ENCODE assay signal across 27 cellular contexts in the genomic region with DNA sequence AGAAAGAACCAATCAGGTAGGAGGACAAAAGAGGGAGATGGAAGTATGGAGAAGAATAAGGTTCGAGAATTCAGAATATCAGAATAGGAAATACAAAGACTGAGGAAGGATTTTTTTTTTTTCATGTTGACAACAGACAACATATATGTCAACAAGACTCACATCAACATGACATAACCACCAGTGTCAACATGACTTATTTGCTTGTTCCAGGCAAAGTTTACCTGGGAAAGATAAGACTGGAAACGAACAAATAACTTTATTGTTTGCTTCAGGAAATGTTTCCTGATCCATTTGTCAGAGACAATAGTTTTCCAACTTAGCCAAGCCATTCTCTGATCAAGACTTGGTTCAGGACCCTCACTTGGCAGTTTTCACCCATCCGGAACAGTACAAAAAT.
"Had no signal": no experiment of that assay in that cellular context is flagged by ENCODE, and none has a peak within 500 bp of the region (broad histone marks: within the 10 kb centered on the region; RNA-seq: fewer than 3 reads in every experiment).

No MANE protein-coding gene starts in this region.

- H3K27ac ChIP-seq: colonic mucosa, esophagus squamous epithelium, heart right ventricle, left ventricle myocardium inferior, lower lobe of right lung, psoas muscle, stomach, thyroid gland, vagina had no signal

- H3K4me3 ChIP-seq: colonic mucosa, esophagus squamous epithelium, heart right ventricle, left ventricle myocardium inferior, lower lobe of right lung, psoas muscle, stomach, thyroid gland, vagina had no signal

- H3K4me3 Mint-ChIP-seq: naive thymus-derived CD8-positive, alpha-beta T cell; nephron progenitor cell; stimulated activated effector memory CD8-positive, alpha-beta T cell treated with anti-CD3 and anti-CD28 coated beads, Interleukin-12 subunit alpha, Interleukin-12 subunit beta, amount 100 ng/mL, for 72 hours had no signal

- DNase-seq: colonic mucosa; dermis blood vessel endothelial cell; effector memory CD4-positive, alpha-beta T cell; erythroblast; esophagus squamous epithelium; foreskin melanocyte; glutamatergic neuron; heart right ventricle; hippocampal formation; left colon; left ventricle myocardium inferior; lower lobe of right lung; naive thymus-derived CD8-positive, alpha-beta T cell; nephron progenitor cell; nucleus accumbens; psoas muscle; right cardiac atrium; small intestine; stimulated activated CD4-positive, alpha-beta T cell treated with anti-CD3 and anti-CD28 coated beads, Interleukin-12 subunit alpha, Interleukin-12 subunit beta, amount 100 ng/mL, for 4 hours; stimulated activated CD4-positive, alpha-beta T cell treated with anti-CD3 and anti-CD28 coated beads, Interleukin-1b, Interleukin-23, amount 100 ng/mL, for 48 hours; stimulated activated CD4-positive, alpha-beta T cell treated with anti-CD3 and anti-CD28 coated beads, Interleukin-4, amount 100 ng/mL, for 1 hour; stimulated activated naive CD4-positive, alpha-beta T cell treated with Interleukin-2 at 50 U/mL for 16 hours; stomach; thyroid gland; trophoblast cell had no signal

- H3K4me1 ChIP-seq: colonic mucosa, esophagus squamous epithelium, heart right ventricle, left ventricle myocardium inferior, lower lobe of right lung, psoas muscle, stomach, thyroid gland, vagina had no signal

- H3K36me3 Mint-ChIP-seq: naive thymus-derived CD8-positive, alpha-beta T cell; stimulated activated effector memory CD8-positive, alpha-beta T cell treated with anti-CD3 and anti-CD28 coated beads, Interleukin-12 subunit alpha, Interleukin-12 subunit beta, amount 100 ng/mL, for 72 hours had no signal

- H3K9me3 Mint-ChIP-seq: nephron progenitor cell had no signal

- H3K27me3 ChIP-seq: colonic mucosa, esophagus squamous epithelium, heart right ventricle, stomach, thyroid gland, vagina had no signal

- H3K9me3 ChIP-seq: colonic mucosa, esophagus squamous epithelium, heart right ventricle, left ventricle myocardium inferior, lower lobe of right lung, psoas muscle, thyroid gland, vagina had no signal

- ATAC-seq: heart right ventricle; left colon; lower lobe of right lung; naive thymus-derived CD8-positive, alpha-beta T cell; psoas muscle; right cardiac atrium; stimulated activated effector memory CD8-positive, alpha-beta T cell treated with anti-CD3 and anti-CD28 coated beads, Interleukin-12 subunit alpha, Interleukin-12 subunit beta, amount 100 ng/mL, for 72 hours had no signal

- H3K27me3 Mint-ChIP-seq: naive thymus-derived CD8-positive, alpha-beta T cell had no signal

- H3K4me1 Mint-ChIP-seq: naive thymus-derived CD8-positive, alpha-beta T cell; nephron progenitor cell; stimulated activated effector memory CD8-positive, alpha-beta T cell treated with anti-CD3 and anti-CD28 coated beads, Interleukin-12 subunit alpha, Interleukin-12 subunit beta, amount 100 ng/mL, for 72 hours had no signal

- H3K27ac Mint-ChIP-seq: naive thymus-derived CD8-positive, alpha-beta T cell; nephron progenitor cell; stimulated activated effector memory CD8-positive, alpha-beta T cell treated with anti-CD3 and anti-CD28 coated beads, Interleukin-12 subunit alpha, Interleukin-12 subunit beta, amount 100 ng/mL, for 72 hours had no signal

- H3K36me3 ChIP-seq: colonic mucosa, esophagus squamous epithelium, heart right ventricle, left ventricle myocardium inferior, lower lobe of right lung, stomach, thyroid gland, vagina had no signal
